ENCODE assay signal across 9 cellular contexts in genomic region chr2:67322361-67323001, GRCh38.
A peak's percentile ranks its signal among the peaks of the same experiment; 100 is the strongest.
DNase-seq lines count a peak whose midpoint lies in the region; ATAC-seq and TF ChIP-seq lines count a peak whose summit lies in the region.
"Had no signal": no experiment of that assay in that cellular context is flagged by ENCODE, and none has a peak within 500 bp of the region (broad histone marks: within the 10 kb centered on the region; RNA-seq: fewer than 3 reads in every experiment).

No MANE protein-coding gene starts in this region.

- H3K9me3 Mint-ChIP-seq in osteocyte (ENCODE audit: unreplicated experiment): no peaks in the 10 kb centered on the region

- peaks cover 13% of the 10 kb centered on the region for H3K4me1 Mint-ChIP-seq in osteocyte (ENCODE audit: unreplicated experiment)

- peak; percentile 57 for TF ChIP-seq CTCF in osteocyte (IDR thresholded peaks at IDR 0.05)

- peak; percentile 5 for DNase-seq in NCI-H2196 (lab: John Stamatoyannopoulos, UW; ENCODE audit: unreplicated experiment)
- DNase-seq in NCI-H2196 treated with DMSO at 0.1 percent for 48 hours (lab: John Stamatoyannopoulos, UW; ENCODE audit: unreplicated experiment): no peak
- peak; percentile 40 for DNase-seq in OCI-M1 (lab: John Stamatoyannopoulos, UW)
- DNase-seq in fibroblast of gingiva (ENCODE audit: low read depth): peak; percentile 71
- DNase-seq in osteocyte (ENCODE audit: extremely low spot score, unreplicated experiment): no peak
- no peak for DNase-seq in NCI-H1048 (lab: John Stamatoyannopoulos, UW)
- DNase-seq in activated CD4-positive, alpha-beta T cell treated with anti-CD3 and anti-CD28 coated beads, Interleukin-2, amount 50 U/mL, for 48 hours: no peak
- DNase-seq: DND-41 had no signal

- H3K4me3 Mint-ChIP-seq in osteocyte (ENCODE audit: unreplicated experiment): no peak overlapping the region

- no peak for ATAC-seq in GM18511 (IDR thresholded peaks at IDR 0.05; ENCODE audit: unreplicated experiment)

- H3K27ac Mint-ChIP-seq in osteocyte (ENCODE audit: unreplicated experiment): no peak overlapping the region

- no peaks in the 10 kb centered on the region for H3K36me3 Mint-ChIP-seq in osteocyte (ENCODE audit: unreplicated experiment)

- H3K27me3 Mint-ChIP-seq in osteocyte (ENCODE audit: unreplicated experiment): peaks cover 7% of the 10 kb centered on the region

Comparison
In these comparisons a context has a peak if more than half of its experiments do, and no peak if none do; other contexts are left out.
1. DNase-seq: peak in NCI-H2196 (single experiment), OCI-M1 (single experiment) and fibroblast of gingiva (single experiment); none in NCI-H2196 treated with DMSO at 0.1 percent for 48 hours (single experiment), osteocyte (single experiment), NCI-H1048 (single experiment) and activated CD4-positive, alpha-beta T cell treated with anti-CD3 and anti-CD28 coated beads, Interleukin-2, amount 50 U/mL, for 48 hours (0 of 2).